In the genomic region with DNA sequence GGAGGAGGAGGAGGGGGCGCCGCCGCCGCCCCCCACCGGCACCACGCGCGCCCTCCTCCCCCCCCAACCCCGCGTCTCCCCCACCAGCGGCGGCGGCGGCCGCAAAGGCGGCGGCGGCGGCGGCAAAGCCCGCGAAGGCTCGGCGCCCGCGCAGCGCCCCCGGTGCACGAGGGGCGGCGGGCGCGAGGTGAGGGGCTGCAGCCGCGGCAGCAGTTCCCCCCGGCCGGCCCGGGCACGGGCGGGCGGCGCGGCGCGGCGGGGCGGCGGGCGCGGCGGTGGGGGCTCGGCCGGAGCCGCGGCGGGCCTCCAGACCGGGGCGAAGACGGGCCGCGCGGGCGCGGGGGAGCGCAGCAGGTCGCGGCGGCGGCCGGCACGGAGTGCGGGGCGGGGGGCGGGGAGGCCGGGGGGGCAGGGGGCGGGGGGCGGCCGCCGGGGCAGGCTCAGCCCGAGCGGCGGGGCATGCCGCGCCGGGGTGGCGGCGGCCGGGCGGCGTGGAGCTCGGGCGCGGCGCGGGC, we compare ENCODE assay signal across 8 cellular contexts. TPM values are rescaled to one million over a fixed set of nuclear protein-coding genes. Genes with fewer than 3 reads are reported as not detected.
DNase-seq lines count a peak whose midpoint lies in the region; ATAC-seq and TF ChIP-seq lines count a peak whose summit lies in the region.

No MANE protein-coding gene starts in this region.

- H3K9ac ChIP-seq in subcutaneous abdominal adipose tissue (ENCODE audit: low read length in 5 of 5), result peak overlapping the region in 3 of 5 donors; percentile 67 to 93 (median 67)

- H3K27me3 ChIP-seq in hepatocyte (no peaks in the 10 kb centered on the region), subcutaneous abdominal adipose tissue (ENCODE audit: control insufficient read depth in 5 of 5, insufficient read depth in 4 of 5, low read length in 5 of 5) (no peaks in the 10 kb centered on the region)

- H3K9me3 ChIP-seq in hepatocyte (ENCODE audit: low read depth) (no peaks in the 10 kb centered on the region), subcutaneous abdominal adipose tissue (ENCODE audit: control insufficient read depth in 5 of 5, low read length in 5 of 5) (no peaks in the 10 kb centered on the region)

- 0% methylated on average over 1 of the region's 95 CpGs for WGBS in hepatocyte (ENCODE audit: low lambda C conversion rate, missing lambda C conversion rate)

- no peak overlapping the region for H3K4me2 ChIP-seq in hepatocyte

- peak overlapping the region; percentile 99 for H3K27ac ChIP-seq in hepatocyte
- H3K27ac ChIP-seq in subcutaneous abdominal adipose tissue (ENCODE audit: low read depth, low read length), result peak overlapping the region; percentile 99

- ATAC-seq in activated CD4-positive, CD25-positive, alpha-beta regulatory T cell treated with anti-CD3 and anti-CD28 coated beads, Interleukin-2, amount 50 U/mL, for 24 hours, result no peak
- ATAC-seq in GM21723 (IDR thresholded peaks at IDR 0.05; ENCODE audit: unreplicated experiment), result no peak

- H4K20me1 ChIP-seq in hepatocyte (ENCODE audit: insufficient read depth, poor library complexity, severe bottlenecking), result peaks cover 27% of the 10 kb centered on the region

- TF ChIP-seq CTCF in WI38 (IDR thresholded peaks at IDR 0.05; ENCODE audit: low read depth, low read length), result no peak
- TF ChIP-seq CTCF in hepatocyte (IDR thresholded peaks at IDR 0.05; ENCODE audit: poor library complexity), result no peak

- H3K36me3 ChIP-seq in hepatocyte (replicated peaks; ENCODE audit: insufficient read depth, low read depth), result peaks cover 7% of the 10 kb centered on the region
- peaks cover 2 to 24% (median 13%) of the 10 kb centered on the region in 5 donors for H3K36me3 ChIP-seq in subcutaneous abdominal adipose tissue (ENCODE audit: control insufficient read depth in 5 of 5, insufficient read depth in 5 of 5, low read length in 5 of 5)

- peak overlapping the region; percentile 69 for H3K4me3 ChIP-seq in WI38 (ENCODE audit: low read depth, low read length)
- peak overlapping the region; percentile 91 for H3K4me3 ChIP-seq in hepatocyte
- peak overlapping the region in 4 of 5 donors; percentile 81 to 96 (median 86) for H3K4me3 ChIP-seq in subcutaneous abdominal adipose tissue (ENCODE audit: low read depth in 1 of 5, low read length in 5 of 5)

- H3K9me2 ChIP-seq in hepatocyte (replicated peaks; ENCODE audit: insufficient read depth), result no peaks in the 10 kb centered on the region

- peaks cover 31% of the 10 kb centered on the region for H3K4me1 ChIP-seq in hepatocyte (ENCODE audit: insufficient read depth)
- peaks cover 30 to 79% (median 66%) of the 10 kb centered on the region in 5 donors for H3K4me1 ChIP-seq in subcutaneous abdominal adipose tissue (ENCODE audit: control insufficient read depth in 5 of 5, insufficient read depth in 5 of 5, low read length in 5 of 5)

- H3K79me2 ChIP-seq in hepatocyte, result peaks cover 42% of the 10 kb centered on the region

- H2AFZ ChIP-seq in hepatocyte, result no peak overlapping the region

- peak; percentile 42 for DNase-seq in activated CD4-positive, CD25-positive, alpha-beta regulatory T cell treated with anti-CD3 and anti-CD28 coated beads, Interleukin-2, amount 50 U/mL, for 72 hours
- no peak for DNase-seq in hepatocyte (ENCODE audit: low spot score)
- no peak for DNase-seq in NCI-H1417 treated with DMSO at 0.1 percent for 48 hours (lab: John Stamatoyannopoulos, UW)
- DNase-seq in hippocampal formation (lab: John Stamatoyannopoulos, UW), result no peak

RNA-seq across cellular contexts. Expression of a gene that starts 0.4 kb away (rescaled TPM):
- total RNA-seq in hepatocyte, result 113 and 135 TPM in 2 replicates
- polyA plus RNA-seq in hepatocyte, result 65.9 and 68.2 TPM in 2 replicates
